19 cellular contexts compared by ENCODE assay signal in the genomic region with DNA sequence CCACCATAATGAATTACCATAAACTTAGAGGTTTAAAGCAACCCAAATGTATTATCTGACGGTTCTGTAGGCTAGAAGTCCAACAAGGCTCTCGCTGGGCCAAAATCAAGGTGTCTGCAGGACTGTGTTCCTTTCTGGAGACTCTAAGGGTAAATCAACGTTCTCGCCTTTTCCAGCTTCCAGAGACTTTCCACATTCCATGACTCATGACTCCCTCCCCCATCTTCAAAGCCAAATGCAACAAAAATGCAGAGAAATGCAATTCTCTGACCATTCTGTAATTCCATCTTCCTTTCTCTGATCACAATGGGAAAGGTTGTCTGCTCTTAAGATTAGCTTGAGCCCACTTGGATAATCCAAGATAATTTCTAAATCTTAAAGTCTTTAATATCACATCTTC.
"Had no signal": no experiment of that assay in that cellular context is flagged by ENCODE, and none has a peak within 500 bp of the region (broad histone marks: within the 10 kb centered on the region; RNA-seq: fewer than 3 reads in every experiment).

No MANE protein-coding gene starts in this region.

- H3K4me1 ChIP-seq: breast epithelium, tibial nerve had no signal

- H3K4me3 ChIP-seq: breast epithelium, left ventricle myocardium inferior, tibial nerve had no signal

- H3K27me3 ChIP-seq: breast epithelium, tibial nerve had no signal

- DNase-seq: activated CD4-positive, alpha-beta memory T cell treated with anti-CD3 and anti-CD28 coated beads, Interleukin-2, amount 10 ng/mL, durations not matched to agents 7 days and 5 days; activated CD4-positive, alpha-beta T cell treated with anti-CD3 and anti-CD28 coated beads for 4 hours; activated effector memory CD4-positive, alpha-beta T cell treated with anti-CD3 and anti-CD28 coated beads, Interleukin-2, amount 50 U/mL, for 16 hours; activated T-cell treated with anti-CD3 and anti-CD28 coated beads, Interleukin-2, amount 50 U/mL, for 4 hours; amniotic stem cell; dermis blood vessel endothelial cell; effector memory CD8-positive, alpha-beta T cell; kidney; left ventricle myocardium inferior; posterior cingulate gyrus; retina; stimulated activated CD4-positive, alpha-beta T cell treated with anti-CD3 and anti-CD28 coated beads, Interleukin-2, amount 100 ng/mL, for 48 hours; stimulated activated naive B cell treated with anti-CD40 and anti-IgM and Interleukin-4, amounts not matched to agents 10 μg/mL and 1 μg/mL and 100 μg/mL, for 72 hours; substantia nigra; T-helper 2 cell had no signal

- H3K27ac ChIP-seq: breast epithelium, tibial nerve had no signal

- ATAC-seq: activated T-cell treated with anti-CD3 and anti-CD28 coated beads, Interleukin-2, amount 50 U/mL, for 4 hours; effector memory CD8-positive, alpha-beta T cell; natural killer cell treated with Interleukin-12 subunit alpha and Interleukin-12 subunit beta and Interleukin-15 and Interleukin-18, amount 100 ng/mL, for 72 hours; stimulated activated naive B cell treated with anti-CD40 and anti-IgM and Interleukin-4, amounts not matched to agents 10 μg/mL and 1 μg/mL and 100 μg/mL, for 72 hours; WTC11 had no signal

- H3K36me3 ChIP-seq: breast epithelium, left ventricle myocardium inferior, tibial nerve had no signal
